ENCODE assay signal across 1 cellular context in genomic region chr15:78859971-78860733, GRCh38.
TF ChIP-seq lines count a peak whose summit lies in the region.

No MANE protein-coding gene starts in this region.

TF ChIP-seq in H1, 55 proteins besides CTCF, POLR2A, EP300 and RAD21 (continued from another document):
- TF ChIP-seq TCF12 (IDR thresholded peaks at IDR 0.05; ENCODE audit: low read depth, low read length) (no peak), POLR2AphosphoS5 (IDR thresholded peaks at IDR 0.05; ENCODE audit: low read depth, low read length) (peak; percentile 74), TEAD4 (IDR thresholded peaks at IDR 0.05; ENCODE audit: low read depth, low read length) (peak; percentile 33; the same call in 1 of the 2 replicates)
